8 cellular contexts compared by ENCODE assay signal in the genomic region with DNA sequence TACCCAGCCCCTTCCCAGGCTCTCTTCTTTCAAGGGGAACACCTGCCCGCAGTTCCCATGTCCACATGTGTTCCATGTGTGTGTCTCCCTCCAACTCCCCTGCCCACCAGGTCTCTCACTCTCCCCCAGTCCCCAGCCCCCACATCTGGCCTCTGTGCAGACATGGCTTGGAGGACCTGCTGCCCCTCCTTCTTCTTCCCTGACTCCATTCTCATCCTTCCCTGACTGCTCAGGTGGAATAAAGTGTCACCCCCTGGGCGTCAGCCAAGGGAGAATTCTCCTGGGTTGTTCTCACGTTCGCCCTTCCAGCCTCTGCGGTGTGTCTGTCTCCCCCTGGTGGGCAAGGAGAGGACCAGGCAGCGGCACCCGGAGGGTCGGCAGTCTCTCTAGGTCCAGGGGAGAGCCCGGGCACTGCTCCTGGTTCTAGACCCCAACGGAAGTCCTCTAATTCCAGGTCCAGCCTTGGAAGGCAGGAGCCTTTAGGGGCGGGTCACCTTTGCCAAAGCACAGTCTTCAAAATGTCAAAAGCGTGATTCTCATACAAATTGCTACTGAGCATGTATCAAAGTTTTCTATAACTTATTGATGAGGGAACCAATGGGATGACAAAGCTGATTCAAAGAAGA. TPM values are rescaled to one million over a fixed set of nuclear protein-coding genes. Genes with fewer than 3 reads are reported as not detected.
DNase-seq lines count a peak whose midpoint lies in the region; ATAC-seq and TF ChIP-seq lines count a peak whose summit lies in the region.

No MANE protein-coding gene starts in this region.

- no peak for TF ChIP-seq POLR2A in Peyer's patch (IDR thresholded peaks at IDR 0.05)
- TF ChIP-seq POLR2A in prostate gland (IDR thresholded peaks at IDR 0.05) = no peak

- no peaks in the 10 kb centered on the region for H3K36me3 ChIP-seq in Peyer's patch
- no peaks in the 10 kb centered on the region for H3K36me3 ChIP-seq in prostate gland

- 15% methylated on average over 12 of the region's 12 CpGs for WGBS in prostate gland

- no peaks in the 10 kb centered on the region for H3K27me3 ChIP-seq in Peyer's patch
- H3K27me3 ChIP-seq in prostate gland (replicated peaks; ENCODE audit: insufficient read depth) = no peaks in the 10 kb centered on the region

- H3K4me3 ChIP-seq in Peyer's patch = no peak overlapping the region
- no peak overlapping the region for H3K4me3 ChIP-seq in prostate gland

- no peaks in the 10 kb centered on the region for H3K9me3 ChIP-seq in Peyer's patch
- no peaks in the 10 kb centered on the region for H3K9me3 ChIP-seq in prostate gland

- peak; percentile 34 for DNase-seq in DMS53 treated with DMSO at 0.1 percent for 48 hours (lab: John Stamatoyannopoulos, UW; ENCODE audit: unreplicated experiment)
- peak; percentile 87 for DNase-seq in HuH-7.5 (ENCODE audit: low spot score)
- peak in 2 of 3 donors; percentile 59 to 76 for DNase-seq in Peyer's patch
- DNase-seq in activated T-cell treated with anti-CD3 and anti-CD28 coated beads, Interleukin-2, amount 50 U/mL, for 4 hours = peak; percentile 71
- DNase-seq in fibroblast of the conjunctiva (ENCODE audit: low read depth) = peak; percentile 32
- no peak for DNase-seq in prostate gland (ENCODE audit: low spot score)

- no peaks in the 10 kb centered on the region for H3K9me3 Mint-ChIP-seq in activated T-cell treated with anti-CD3 and anti-CD28 coated beads, Interleukin-2, amount 50 U/mL, for 4 hours

- peak overlapping the region; percentile 32 for H3K4me3 Mint-ChIP-seq in activated T-cell treated with anti-CD3 and anti-CD28 coated beads, Interleukin-2, amount 50 U/mL, for 4 hours

- H3K4me1 ChIP-seq in Peyer's patch = peaks cover 0 to 5% (median 2%) of the 10 kb centered on the region in 4 donors
- H3K4me1 ChIP-seq in prostate gland (replicated peaks) = no peaks in the 10 kb centered on the region

- peaks cover 49% of the 10 kb centered on the region for H3K4me1 Mint-ChIP-seq in activated T-cell treated with anti-CD3 and anti-CD28 coated beads, Interleukin-2, amount 50 U/mL, for 4 hours (ENCODE audit: low read depth)

- intact Hi-C loops in prostate gland (cut with DNase I) = no loop called here

- no peak overlapping the region for H3K27ac ChIP-seq in Peyer's patch
- no peak overlapping the region for H3K27ac ChIP-seq in prostate gland

- TF ChIP-seq CTCF in Peyer's patch (IDR thresholded peaks at IDR 0.05) (peak; percentile 17 to 77 (median 62)), prostate gland (IDR thresholded peaks at IDR 0.05) (peak; percentile 12 to 68 (median 48))

- H3K27me3 Mint-ChIP-seq in activated T-cell treated with anti-CD3 and anti-CD28 coated beads, Interleukin-2, amount 50 U/mL, for 4 hours (ENCODE audit: low read depth) = no peaks in the 10 kb centered on the region

- no peaks in the 10 kb centered on the region for H3K36me3 Mint-ChIP-seq in activated T-cell treated with anti-CD3 and anti-CD28 coated beads, Interleukin-2, amount 50 U/mL, for 4 hours (ENCODE audit: insufficient read depth)

- peak; percentile 72 to 74 for ATAC-seq in activated T-cell treated with anti-CD3 and anti-CD28 coated beads, Interleukin-2, amount 50 U/mL, for 4 hours
- ATAC-seq in GM21515 (IDR thresholded peaks at IDR 0.05; ENCODE audit: unreplicated experiment) (no peak), GM19467 (IDR thresholded peaks at IDR 0.05; ENCODE audit: unreplicated experiment) (no peak)

RNA-seq across cellular contexts. Expression of gene EBF4, which starts 50.5 kb away (rescaled TPM):
- total RNA-seq in Peyer's patch (10 to 100 TPM in 1 of 4 donors, 1 to 10 TPM in 3; 1.4 to 17.3 (median 5.1) TPM), prostate gland (10 to 100 TPM; 48.9 to 58.8 TPM)
- total RNA-seq in activated T-cell treated with anti-CD3 and anti-CD28 coated beads, Interleukin-2, amount 50 U/mL, for 4 hours = 1 to 10 TPM in 1 of 3 donors, under 1 TPM in 2; 0.33 to 1.1 (median 0.76) TPM

RNA-seq across cellular contexts. Expression of gene CPXM1, which starts 57.4 kb away (rescaled TPM):
- 1 to 10 TPM in 3 of 4 donors, not detected in 1; 1.1 to 2.5 (median 1.2) TPM for total RNA-seq in Peyer's patch
- 1 to 10 TPM in 1 of 3 donors, under 1 TPM in 2; 0.95 to 3.8 (median 0.98) TPM for total RNA-seq in activated T-cell treated with anti-CD3 and anti-CD28 coated beads, Interleukin-2, amount 50 U/mL, for 4 hours
- total RNA-seq in prostate gland = 10 to 100 TPM in 1 of 2 donors, 1 to 10 TPM in 1; 7.4 to 35.5 TPM

Comparison
In these comparisons a context has a peak if more than half of its experiments do, and no peak if none do; other contexts are left out.
1. ATAC-seq: peak in activated T-cell treated with anti-CD3 and anti-CD28 coated beads, Interleukin-2, amount 50 U/mL, for 4 hours (2 of 2); none in GM21515 (single experiment) and GM19467 (single experiment).